1 cellular context compared by ENCODE assay signal in the genomic region with DNA sequence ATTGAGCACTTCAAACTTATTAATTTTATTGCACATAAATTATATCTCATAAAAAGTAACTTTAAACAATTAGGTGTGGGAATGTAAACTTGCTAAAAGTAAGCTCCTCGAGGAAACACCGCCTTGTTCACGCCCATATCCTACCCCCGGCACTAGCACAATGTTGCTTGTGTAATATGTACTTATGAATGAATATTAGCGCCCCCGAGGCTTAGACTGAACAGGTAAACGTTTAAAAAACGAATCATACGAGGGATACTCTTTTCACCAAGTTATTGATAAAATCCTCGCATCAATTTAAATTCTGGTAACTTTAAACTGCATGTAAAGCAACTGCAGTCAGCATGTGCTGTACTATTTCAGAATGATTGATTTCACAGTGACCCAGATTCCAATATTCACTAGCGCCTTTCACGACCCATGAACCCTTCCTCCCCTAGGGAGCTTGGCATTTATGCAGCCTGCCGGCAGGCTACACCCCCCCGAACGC.
TF ChIP-seq lines count a peak whose summit lies in the region.

No MANE protein-coding gene starts in this region.

TF ChIP-seq in HepG2, 621 proteins besides CTCF, POLR2A, EP300 and RAD21 (continued from another document and continues in another):
- TF ChIP-seq, protein P1, sequence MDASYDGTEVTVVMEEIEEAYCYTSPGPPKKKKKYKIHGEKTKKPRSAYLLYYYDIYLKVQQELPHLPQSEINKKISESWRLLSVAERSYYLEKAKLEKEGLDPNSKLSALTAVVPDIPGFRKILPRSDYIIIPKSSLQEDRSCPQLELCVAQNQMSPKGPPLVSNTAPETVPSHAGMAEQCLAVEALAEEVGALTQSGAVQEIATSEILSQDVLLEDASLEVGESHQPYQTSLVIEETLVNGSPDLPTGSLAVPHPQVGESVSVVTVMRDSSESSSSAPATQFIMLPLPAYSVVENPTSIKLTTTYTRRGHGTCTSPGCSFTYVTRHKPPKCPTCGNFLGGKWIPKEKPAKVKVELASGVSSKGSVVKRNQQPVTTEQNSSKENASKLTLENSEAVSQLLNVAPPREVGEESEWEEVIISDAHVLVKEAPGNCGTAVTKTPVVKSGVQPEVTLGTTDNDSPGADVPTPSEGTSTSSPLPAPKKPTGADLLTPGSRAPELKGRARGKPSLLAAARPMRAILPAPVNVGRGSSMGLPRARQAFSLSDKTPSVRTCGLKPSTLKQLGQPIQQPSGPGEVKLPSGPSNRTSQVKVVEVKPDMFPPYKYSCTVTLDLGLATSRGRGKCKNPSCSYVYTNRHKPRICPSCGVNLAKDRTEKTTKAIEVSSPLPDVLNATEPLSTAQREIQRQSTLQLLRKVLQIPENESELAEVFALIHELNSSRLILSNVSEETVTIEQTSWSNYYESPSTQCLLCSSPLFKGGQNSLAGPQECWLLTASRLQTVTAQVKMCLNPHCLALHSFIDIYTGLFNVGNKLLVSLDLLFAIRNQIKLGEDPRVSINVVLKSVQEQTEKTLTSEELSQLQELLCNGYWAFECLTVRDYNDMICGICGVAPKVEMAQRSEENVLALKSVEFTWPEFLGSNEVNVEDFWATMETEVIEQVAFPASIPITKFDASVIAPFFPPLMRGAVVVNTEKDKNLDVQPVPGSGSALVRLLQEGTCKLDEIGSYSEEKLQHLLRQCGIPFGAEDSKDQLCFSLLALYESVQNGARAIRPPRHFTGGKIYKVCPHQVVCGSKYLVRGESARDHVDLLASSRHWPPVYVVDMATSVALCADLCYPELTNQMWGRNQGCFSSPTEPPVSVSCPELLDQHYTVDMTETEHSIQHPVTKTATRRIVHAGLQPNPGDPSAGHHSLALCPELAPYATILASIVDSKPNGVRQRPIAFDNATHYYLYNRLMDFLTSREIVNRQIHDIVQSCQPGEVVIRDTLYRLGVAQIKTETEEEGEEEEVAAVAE (CRISPR knock-in tag; IDR thresholded peaks at IDR 0.05; ENCODE audit: borderline replicate concordance), result no peak
- TF ChIP-seq PAXIP1 (CRISPR knock-in tag; conservative IDR thresholded peaks at IDR 0.05), result peak; percentile 16
- TF ChIP-seq, protein P2, sequence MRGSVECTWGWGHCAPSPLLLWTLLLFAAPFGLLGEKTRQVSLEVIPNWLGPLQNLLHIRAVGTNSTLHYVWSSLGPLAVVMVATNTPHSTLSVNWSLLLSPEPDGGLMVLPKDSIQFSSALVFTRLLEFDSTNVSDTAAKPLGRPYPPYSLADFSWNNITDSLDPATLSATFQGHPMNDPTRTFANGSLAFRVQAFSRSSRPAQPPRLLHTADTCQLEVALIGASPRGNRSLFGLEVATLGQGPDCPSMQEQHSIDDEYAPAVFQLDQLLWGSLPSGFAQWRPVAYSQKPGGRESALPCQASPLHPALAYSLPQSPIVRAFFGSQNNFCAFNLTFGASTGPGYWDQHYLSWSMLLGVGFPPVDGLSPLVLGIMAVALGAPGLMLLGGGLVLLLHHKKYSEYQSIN (CRISPR knock-in tag; IDR thresholded peaks at IDR 0.05; ENCODE audit: borderline replicate concordance), result no peak
- TF ChIP-seq, protein P3, sequence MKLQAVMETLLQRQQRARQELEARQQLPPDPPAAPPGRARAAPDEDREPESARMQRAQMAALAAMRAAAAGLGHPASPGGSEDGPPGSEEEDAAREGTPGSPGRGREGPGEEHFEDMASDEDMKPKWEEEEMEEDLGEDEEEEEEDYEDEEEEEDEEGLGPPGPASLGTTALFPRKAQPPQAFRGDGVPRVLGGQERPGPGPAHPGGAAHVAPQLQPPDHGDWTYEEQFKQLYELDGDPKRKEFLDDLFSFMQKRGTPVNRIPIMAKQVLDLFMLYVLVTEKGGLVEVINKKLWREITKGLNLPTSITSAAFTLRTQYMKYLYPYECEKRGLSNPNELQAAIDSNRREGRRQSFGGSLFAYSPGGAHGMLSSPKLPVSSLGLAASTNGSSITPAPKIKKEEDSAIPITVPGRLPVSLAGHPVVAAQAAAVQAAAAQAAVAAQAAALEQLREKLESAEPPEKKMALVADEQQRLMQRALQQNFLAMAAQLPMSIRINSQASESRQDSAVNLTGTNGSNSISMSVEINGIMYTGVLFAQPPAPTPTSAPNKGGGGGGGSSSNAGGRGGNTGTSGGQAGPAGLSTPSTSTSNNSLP (IDR thresholded peaks at IDR 0.05; ENCODE audit: low read depth, low read length), result 0 out of 2 replicates have a peak, but pooled peaks have one; percentile 12
- TF ChIP-seq TAF1 (CRISPR knock-in tag; IDR thresholded peaks at IDR 0.05), result no peak
- TF ChIP-seq, protein P4, sequence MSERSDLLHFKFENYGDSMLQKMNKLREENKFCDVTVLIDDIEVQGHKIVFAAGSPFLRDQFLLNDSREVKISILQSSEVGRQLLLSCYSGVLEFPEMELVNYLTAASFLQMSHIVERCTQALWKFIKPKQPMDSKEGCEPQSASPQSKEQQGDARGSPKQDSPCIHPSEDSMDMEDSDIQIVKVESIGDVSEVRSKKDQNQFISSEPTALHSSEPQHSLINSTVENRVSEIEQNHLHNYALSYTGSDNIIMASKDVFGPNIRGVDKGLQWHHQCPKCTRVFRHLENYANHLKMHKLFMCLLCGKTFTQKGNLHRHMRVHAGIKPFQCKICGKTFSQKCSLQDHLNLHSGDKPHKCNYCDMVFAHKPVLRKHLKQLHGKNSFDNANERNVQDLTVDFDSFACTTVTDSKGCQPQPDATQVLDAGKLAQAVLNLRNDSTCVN (CRISPR knock-in tag; IDR thresholded peaks at IDR 0.05; ENCODE audit: borderline replicate concordance), result no peak
- no peak for TF ChIP-seq CBFB (CRISPR knock-in tag; IDR thresholded peaks at IDR 0.05)
- peak; percentile 52 for TF ChIP-seq CEBPG (CRISPR knock-in tag; IDR thresholded peaks at IDR 0.05)
- 0 out of 2 replicates have a peak, but pooled peaks have one; percentile 10 for TF ChIP-seq RCOR2 (CRISPR knock-in tag; IDR thresholded peaks at IDR 0.05)
- TF ChIP-seq ZNF431 (CRISPR knock-in tag; IDR thresholded peaks at IDR 0.05; ENCODE audit: borderline replicate concordance, low read depth), result no peak
- no peak for TF ChIP-seq ZNF563 (CRISPR knock-in tag; IDR thresholded peaks at IDR 0.05)
- TF ChIP-seq AGO1 (IDR thresholded peaks at IDR 0.05; ENCODE audit: low read depth, low read length, poor library complexity, severe bottlenecking), result no peak
- no peak for TF ChIP-seq POGZ (CRISPR knock-in tag; IDR thresholded peaks at IDR 0.05)
- TF ChIP-seq TP53 (CRISPR knock-in tag; conservative IDR thresholded peaks at IDR 0.05), result no peak
- TF ChIP-seq, protein P5, sequence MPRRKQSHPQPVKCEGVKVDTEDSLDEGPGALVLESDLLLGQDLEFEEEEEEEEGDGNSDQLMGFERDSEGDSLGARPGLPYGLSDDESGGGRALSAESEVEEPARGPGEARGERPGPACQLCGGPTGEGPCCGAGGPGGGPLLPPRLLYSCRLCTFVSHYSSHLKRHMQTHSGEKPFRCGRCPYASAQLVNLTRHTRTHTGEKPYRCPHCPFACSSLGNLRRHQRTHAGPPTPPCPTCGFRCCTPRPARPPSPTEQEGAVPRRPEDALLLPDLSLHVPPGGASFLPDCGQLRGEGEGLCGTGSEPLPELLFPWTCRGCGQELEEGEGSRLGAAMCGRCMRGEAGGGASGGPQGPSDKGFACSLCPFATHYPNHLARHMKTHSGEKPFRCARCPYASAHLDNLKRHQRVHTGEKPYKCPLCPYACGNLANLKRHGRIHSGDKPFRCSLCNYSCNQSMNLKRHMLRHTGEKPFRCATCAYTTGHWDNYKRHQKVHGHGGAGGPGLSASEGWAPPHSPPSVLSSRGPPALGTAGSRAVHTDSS (CRISPR knock-in tag; conservative IDR thresholded peaks at IDR 0.05), result peak; percentile 67; the same call in 1 of the 2 replicates
- TF ChIP-seq SP1 (IDR thresholded peaks at IDR 0.05), result no peak
- no peak for TF ChIP-seq SP1 (CRISPR knock-in tag; IDR thresholded peaks at IDR 0.05)
- TF ChIP-seq PPARG (CRISPR knock-in tag; conservative IDR thresholded peaks at IDR 0.05), result 0 out of 2 replicates have a peak, but pooled peaks have one; percentile 6
- TF ChIP-seq ZNF143 (CRISPR knock-in tag; IDR thresholded peaks at IDR 0.05), result no peak
- no peak for TF ChIP-seq MXD4 (CRISPR knock-in tag; IDR thresholded peaks at IDR 0.05)
- no peak for TF ChIP-seq ZNF746 (CRISPR knock-in tag; IDR thresholded peaks at IDR 0.05)
- no peak for TF ChIP-seq NFIC (IDR thresholded peaks at IDR 0.05; ENCODE audit: low read length)
- no peak for TF ChIP-seq FOXM1 (CRISPR knock-in tag; IDR thresholded peaks at IDR 0.05)
- TF ChIP-seq ZNF552 (CRISPR knock-in tag; IDR thresholded peaks at IDR 0.05; ENCODE audit: borderline replicate concordance), result no peak
- no peak for TF ChIP-seq ZNF709 (CRISPR knock-in tag; IDR thresholded peaks at IDR 0.05)
- TF ChIP-seq, protein P6, sequence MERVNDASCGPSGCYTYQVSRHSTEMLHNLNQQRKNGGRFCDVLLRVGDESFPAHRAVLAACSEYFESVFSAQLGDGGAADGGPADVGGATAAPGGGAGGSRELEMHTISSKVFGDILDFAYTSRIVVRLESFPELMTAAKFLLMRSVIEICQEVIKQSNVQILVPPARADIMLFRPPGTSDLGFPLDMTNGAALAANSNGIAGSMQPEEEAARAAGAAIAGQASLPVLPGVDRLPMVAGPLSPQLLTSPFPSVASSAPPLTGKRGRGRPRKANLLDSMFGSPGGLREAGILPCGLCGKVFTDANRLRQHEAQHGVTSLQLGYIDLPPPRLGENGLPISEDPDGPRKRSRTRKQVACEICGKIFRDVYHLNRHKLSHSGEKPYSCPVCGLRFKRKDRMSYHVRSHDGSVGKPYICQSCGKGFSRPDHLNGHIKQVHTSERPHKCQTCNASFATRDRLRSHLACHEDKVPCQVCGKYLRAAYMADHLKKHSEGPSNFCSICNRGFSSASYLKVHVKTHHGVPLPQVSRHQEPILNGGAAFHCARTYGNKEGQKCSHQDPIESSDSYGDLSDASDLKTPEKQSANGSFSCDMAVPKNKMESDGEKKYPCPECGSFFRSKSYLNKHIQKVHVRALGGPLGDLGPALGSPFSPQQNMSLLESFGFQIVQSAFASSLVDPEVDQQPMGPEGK (CRISPR knock-in tag; IDR thresholded peaks at IDR 0.05), result peak; percentile 14; the same call in 1 of the 2 replicates
- TF ChIP-seq TEAD2 (CRISPR knock-in tag; IDR thresholded peaks at IDR 0.05), result no peak
- TF ChIP-seq DR1 (CRISPR knock-in tag; IDR thresholded peaks at IDR 0.05), result no peak
- TF ChIP-seq BATF2 (CRISPR knock-in tag; IDR thresholded peaks at IDR 0.05), result no peak
- no peak; the same call in 1 of the 2 replicates for TF ChIP-seq NR2F6 (IDR thresholded peaks at IDR 0.05)
- no peak for TF ChIP-seq NR2F6 (CRISPR knock-in tag; IDR thresholded peaks at IDR 0.05)
- no peak for TF ChIP-seq ZNF207 (IDR thresholded peaks at IDR 0.05; ENCODE audit: borderline replicate concordance)
- no peak for TF ChIP-seq ZNF740 (CRISPR knock-in tag; IDR thresholded peaks at IDR 0.05)
- no peak for TF ChIP-seq ZNF446 (CRISPR knock-in tag; IDR thresholded peaks at IDR 0.05)
- TF ChIP-seq ZSCAN21 (CRISPR knock-in tag; IDR thresholded peaks at IDR 0.05; ENCODE audit: borderline replicate concordance), result no peak
- TF ChIP-seq ZBTB42 (CRISPR knock-in tag; IDR thresholded peaks at IDR 0.05), result peak; percentile 75; the same call in 1 of the 2 replicates
- TF ChIP-seq, protein P7, sequence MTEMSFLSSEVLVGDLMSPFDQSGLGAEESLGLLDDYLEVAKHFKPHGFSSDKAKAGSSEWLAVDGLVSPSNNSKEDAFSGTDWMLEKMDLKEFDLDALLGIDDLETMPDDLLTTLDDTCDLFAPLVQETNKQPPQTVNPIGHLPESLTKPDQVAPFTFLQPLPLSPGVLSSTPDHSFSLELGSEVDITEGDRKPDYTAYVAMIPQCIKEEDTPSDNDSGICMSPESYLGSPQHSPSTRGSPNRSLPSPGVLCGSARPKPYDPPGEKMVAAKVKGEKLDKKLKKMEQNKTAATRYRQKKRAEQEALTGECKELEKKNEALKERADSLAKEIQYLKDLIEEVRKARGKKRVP (CRISPR knock-in tag; IDR thresholded peaks at IDR 0.05), result peak in 1 of 2 experiments; percentile 29; a peak in 1 of 4 replicates
- TF ChIP-seq ZNF772 (CRISPR knock-in tag; IDR thresholded peaks at IDR 0.05), result no peak
- TF ChIP-seq, protein P8, sequence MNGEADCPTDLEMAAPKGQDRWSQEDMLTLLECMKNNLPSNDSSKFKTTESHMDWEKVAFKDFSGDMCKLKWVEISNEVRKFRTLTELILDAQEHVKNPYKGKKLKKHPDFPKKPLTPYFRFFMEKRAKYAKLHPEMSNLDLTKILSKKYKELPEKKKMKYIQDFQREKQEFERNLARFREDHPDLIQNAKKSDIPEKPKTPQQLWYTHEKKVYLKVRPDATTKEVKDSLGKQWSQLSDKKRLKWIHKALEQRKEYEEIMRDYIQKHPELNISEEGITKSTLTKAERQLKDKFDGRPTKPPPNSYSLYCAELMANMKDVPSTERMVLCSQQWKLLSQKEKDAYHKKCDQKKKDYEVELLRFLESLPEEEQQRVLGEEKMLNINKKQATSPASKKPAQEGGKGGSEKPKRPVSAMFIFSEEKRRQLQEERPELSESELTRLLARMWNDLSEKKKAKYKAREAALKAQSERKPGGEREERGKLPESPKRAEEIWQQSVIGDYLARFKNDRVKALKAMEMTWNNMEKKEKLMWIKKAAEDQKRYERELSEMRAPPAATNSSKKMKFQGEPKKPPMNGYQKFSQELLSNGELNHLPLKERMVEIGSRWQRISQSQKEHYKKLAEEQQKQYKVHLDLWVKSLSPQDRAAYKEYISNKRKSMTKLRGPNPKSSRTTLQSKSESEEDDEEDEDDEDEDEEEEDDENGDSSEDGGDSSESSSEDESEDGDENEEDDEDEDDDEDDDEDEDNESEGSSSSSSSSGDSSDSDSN (CRISPR knock-in tag; IDR thresholded peaks at IDR 0.05), result no peak
- TF ChIP-seq ZSCAN20 (CRISPR knock-in tag; IDR thresholded peaks at IDR 0.05; ENCODE audit: borderline replicate concordance), result no peak
